ENCODE assay signal across 8 cellular contexts in the genomic region with DNA sequence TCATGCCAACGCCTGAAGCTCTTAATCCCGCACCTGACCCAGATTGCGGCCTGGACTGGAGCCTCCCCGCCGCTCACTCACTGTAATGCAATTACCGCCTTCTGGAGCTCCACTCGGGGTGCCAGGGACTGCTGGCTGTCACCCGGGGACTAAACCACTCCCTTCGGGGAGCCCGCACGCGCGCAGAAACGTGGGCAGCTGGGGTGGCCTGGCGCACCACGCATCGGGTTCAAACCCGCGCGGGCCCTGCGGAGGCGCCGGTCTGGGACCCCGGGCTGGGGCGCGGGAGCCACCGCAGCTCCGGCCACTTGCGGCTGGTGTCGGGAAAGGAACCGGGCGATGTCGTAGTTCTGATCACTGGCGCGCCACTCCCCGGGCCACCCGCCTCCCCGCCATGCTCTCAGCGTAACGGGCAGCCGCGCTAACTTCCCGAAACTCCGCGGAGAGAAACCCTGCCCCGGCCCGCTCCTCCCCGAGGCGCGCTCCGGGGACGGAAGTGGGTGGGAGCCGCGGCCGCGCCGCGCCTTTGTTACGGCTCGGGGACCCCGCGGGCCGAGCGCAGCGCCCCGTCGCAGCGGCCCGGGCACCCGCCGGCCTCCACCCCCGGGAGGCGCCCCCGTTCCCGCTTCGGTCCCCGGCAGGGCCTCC.
A peak's percentile ranks its signal among the peaks of the same experiment; 100 is the strongest.
DNase-seq lines count a peak whose midpoint lies in the region; ATAC-seq and TF ChIP-seq lines count a peak whose summit lies in the region.

No MANE protein-coding gene starts in this region.

- peak in 2 of 3 donors; percentile 57 to 65 for TF ChIP-seq POLR2A in body of pancreas (IDR thresholded peaks at IDR 0.05)

- no peaks in the 10 kb centered on the region for H3K27me3 Mint-ChIP-seq in T-helper 17 cell

- H3K4me3 Mint-ChIP-seq in T-helper 17 cell = peak overlapping the region; percentile 87

- WGBS in body of pancreas, 2 donors = 1 to 2% methylated on average over 7 to 73 of the region's 77 CpGs

- H3K9me3 ChIP-seq in BLaER1 treated with 17β-estradiol and CSF1 and Interleukin-3, amounts not matched to agents 10 nM and 100 nM (replicated peaks in 1 of 11) = peaks cover 0 to 3% (median under 1%) of the 10 kb centered on the region in 11 experiments; a peak in 3 of 22 replicates
- H3K9me3 ChIP-seq in T-helper 17 cell (ENCODE audit: control insufficient read depth, low read length, poor library complexity, severe bottlenecking) (no peaks in the 10 kb centered on the region), body of pancreas (no peaks in the 10 kb centered on the region)

- peaks cover 0 to 9% (median 2%) of the 10 kb centered on the region in 11 experiments; a peak in 9 of 22 replicates for H3K36me3 ChIP-seq in BLaER1 treated with 17β-estradiol and CSF1 and Interleukin-3, amounts not matched to agents 10 nM and 100 nM
- no peaks in the 10 kb centered on the region for H3K36me3 ChIP-seq in body of pancreas (replicated peaks in 1 of 2; ENCODE audit: insufficient read depth in 1 of 2, low read depth in 2 of 2)

- H3K4me2 ChIP-seq in BLaER1 treated with 17β-estradiol and CSF1 and Interleukin-3, amounts not matched to agents 10 nM and 100 nM = peak overlapping the region; percentile 81 to 100 (median 98)

- ATAC-seq in GM19351 (IDR thresholded peaks at IDR 0.05; ENCODE audit: unreplicated experiment) (peak; percentile 33), HG03442 (IDR thresholded peaks at IDR 0.05; ENCODE audit: unreplicated experiment) (peak; percentile 36), T-helper 17 cell (peak; percentile 63), body of pancreas (peak; percentile 61), HG03520 (IDR thresholded peaks at IDR 0.05; ENCODE audit: unreplicated experiment) (no peak)

- DNase-seq in T-helper 17 cell (peak; percentile 27 to 36 (median 35)), body of pancreas (peak; percentile 63 to 73 (median 68)), iPS-NIHi11 (ENCODE audit: low spot score) (peak; percentile 66)
- DNase-seq in stimulated activated CD4-positive, alpha-beta T cell treated with anti-CD3 and anti-CD28 coated beads, Interleukin-12 subunit alpha, Interleukin-12 subunit beta, amount 100 ng/mL, for 24 hours (ENCODE audit: low read depth in 2 of 2) = peak; percentile 14 to 36

- H3K36me3 Mint-ChIP-seq in T-helper 17 cell (ENCODE audit: low read depth) = no peaks in the 10 kb centered on the region

- peaks cover 19% of the 10 kb centered on the region for H3K4me1 Mint-ChIP-seq in T-helper 17 cell

- TF ChIP-seq CTCF in body of pancreas (IDR thresholded peaks at IDR 0.05) = no peak

- intact Hi-C loops in body of pancreas (cut with DNase I) = no loop called here

- H3K4me1 ChIP-seq in BLaER1 treated with 17β-estradiol and CSF1 and Interleukin-3, amounts not matched to agents 10 nM and 100 nM = peaks cover 26 to 42% (median 32%) of the 10 kb centered on the region in 10 experiments
- peaks cover 19% of the 10 kb centered on the region for H3K4me1 ChIP-seq in body of pancreas

- H3K27ac ChIP-seq in BLaER1 treated with 17β-estradiol and CSF1 and Interleukin-3, amounts not matched to agents 10 nM and 100 nM = peak overlapping the region; percentile 88 to 96 (median 93)
- peak overlapping the region; percentile 89 to 96 (median 94) for H3K27ac ChIP-seq in body of pancreas

- H3K4me3 ChIP-seq in BLaER1 treated with 17β-estradiol and CSF1 and Interleukin-3, amounts not matched to agents 10 nM and 100 nM = peak overlapping the region; percentile 77 to 95 (median 87)
- H3K4me3 ChIP-seq in body of pancreas = peak overlapping the region; percentile 59 to 76

- peaks cover 0 to 32% (median 6%) of the 10 kb centered on the region in 11 experiments; a peak in 8 of 22 replicates for H4K20me1 ChIP-seq in BLaER1 treated with 17β-estradiol and CSF1 and Interleukin-3, amounts not matched to agents 10 nM and 100 nM

- H3K27me3 ChIP-seq in BLaER1 treated with 17β-estradiol and CSF1 and Interleukin-3, amounts not matched to agents 10 nM and 100 nM = peaks cover 20 to 36% (median 31%) of the 10 kb centered on the region in 11 experiments
- H3K27me3 ChIP-seq in body of pancreas = no peaks in the 10 kb centered on the region

- peak overlapping the region; percentile 90 to 97 (median 94) for H3K9ac ChIP-seq in BLaER1 treated with 17β-estradiol and CSF1 and Interleukin-3, amounts not matched to agents 10 nM and 100 nM

- H3K27ac Mint-ChIP-seq in T-helper 17 cell = peak overlapping the region; percentile 41
